In the genomic region with DNA sequence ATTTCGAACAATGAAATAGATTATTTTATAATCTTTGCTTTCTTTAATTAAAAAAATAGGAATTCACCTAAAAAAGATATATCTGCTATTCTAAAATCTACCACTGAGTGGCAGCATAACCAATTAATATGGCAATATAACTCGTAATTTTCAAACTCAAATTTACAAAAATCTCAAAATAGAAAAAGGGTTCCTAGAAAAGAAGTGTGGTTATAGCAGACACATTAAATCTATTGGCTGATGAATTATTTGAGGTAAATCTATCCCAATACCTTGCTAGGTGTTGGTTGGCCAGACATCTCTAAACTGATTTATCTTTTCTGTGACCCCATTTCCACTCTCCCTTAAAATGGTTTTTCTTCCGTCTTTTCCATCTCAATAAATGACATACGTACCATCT, we compare ENCODE assay signal across 1 cellular context.
A peak's percentile ranks its signal among the peaks of the same experiment; 100 is the strongest.
TF ChIP-seq lines count a peak whose summit lies in the region.

No MANE protein-coding gene starts in this region.

TF ChIP-seq in GM12878, 131 proteins besides CTCF, POLR2A, EP300 and RAD21:
- TF ChIP-seq JUNB (IDR thresholded peaks at IDR 0.05) (no peak), HDAC6 (IDR thresholded peaks at IDR 0.05; ENCODE audit: unreplicated experiment) (no peak), SMC3 (IDR thresholded peaks at IDR 0.05; ENCODE audit: borderline replicate concordance, low read length) (peak; percentile 86), SPI1 (IDR thresholded peaks at IDR 0.05; ENCODE audit: borderline replicate concordance, insufficient read depth, low read depth, low read length) (no peak), PAX5 (IDR thresholded peaks at IDR 0.05; ENCODE audit: borderline replicate concordance, low read depth, low read length) (no peak)
- TF ChIP-seq, protein P1, sequence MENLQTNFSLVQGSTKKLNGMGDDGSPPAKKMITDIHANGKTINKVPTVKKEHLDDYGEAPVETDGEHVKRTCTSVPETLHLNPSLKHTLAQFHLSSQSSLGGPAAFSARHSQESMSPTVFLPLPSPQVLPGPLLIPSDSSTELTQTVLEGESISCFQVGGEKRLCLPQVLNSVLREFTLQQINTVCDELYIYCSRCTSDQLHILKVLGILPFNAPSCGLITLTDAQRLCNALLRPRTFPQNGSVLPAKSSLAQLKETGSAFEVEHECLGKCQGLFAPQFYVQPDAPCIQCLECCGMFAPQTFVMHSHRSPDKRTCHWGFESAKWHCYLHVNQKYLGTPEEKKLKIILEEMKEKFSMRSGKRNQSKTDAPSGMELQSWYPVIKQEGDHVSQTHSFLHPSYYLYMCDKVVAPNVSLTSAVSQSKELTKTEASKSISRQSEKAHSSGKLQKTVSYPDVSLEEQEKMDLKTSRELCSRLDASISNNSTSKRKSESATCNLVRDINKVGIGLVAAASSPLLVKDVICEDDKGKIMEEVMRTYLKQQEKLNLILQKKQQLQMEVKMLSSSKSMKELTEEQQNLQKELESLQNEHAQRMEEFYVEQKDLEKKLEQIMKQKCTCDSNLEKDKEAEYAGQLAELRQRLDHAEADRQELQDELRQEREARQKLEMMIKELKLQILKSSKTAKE (IDR thresholded peaks at IDR 0.05; ENCODE audit: low read depth, poor library complexity, severe bottlenecking) = peak; percentile 27
